30 cellular contexts compared by ENCODE assay signal in genomic region chr19:29552454-29553280, GRCh38. TPM values are rescaled to one million over a fixed set of nuclear protein-coding genes. Genes with fewer than 3 reads are reported as not detected.
A peak's percentile ranks its signal among the peaks of the same experiment; 100 is the strongest.
DNase-seq lines count a peak whose midpoint lies in the region; ATAC-seq, FAIRE-seq and TF ChIP-seq lines count a peak whose summit lies in the region.
"Had no signal": no experiment of that assay in that cellular context is flagged by ENCODE, and none has a peak within 500 bp of the region (broad histone marks: within the 10 kb centered on the region; RNA-seq: fewer than 3 reads in every experiment).

No MANE protein-coding gene starts in this region.

- FAIRE-seq in urothelium cell line (lab: Jason Lieb, UNC) = no peak
- FAIRE-seq: GM12892 had no signal

- H4K20me1 ChIP-seq in BLaER1 treated with 17β-estradiol and CSF1 and Interleukin-3, amounts not matched to agents 10 nM and 100 nM = 0 out of 22 replicates have a peak, but pooled peaks cover 0 to 3% (median 0%) of the 10 kb centered on the region in 11 experiments

- WGBS in endodermal cell (ENCODE audit: insufficient coverage in 1 of 2, insufficient read length in 1 of 2), 2 experiments = 90 to 93% methylated on average over 3 to 6 of the region's 6 CpGs

- 0 out of 22 replicates have a peak overlapping the region, but pooled peaks of 1 of the 11 experiments have one; percentile 9 for H3K9ac ChIP-seq in BLaER1 treated with 17β-estradiol and CSF1 and Interleukin-3, amounts not matched to agents 10 nM and 100 nM
- H3K9ac ChIP-seq in endodermal cell (ENCODE audit: extremely low read depth, low read length, poor library complexity, severe bottlenecking) = no peak overlapping the region

- H3K4me3 ChIP-seq in BLaER1 treated with 17β-estradiol and CSF1 and Interleukin-3, amounts not matched to agents 10 nM and 100 nM = no peak overlapping the region
- no peak overlapping the region for H3K4me3 ChIP-seq in endodermal cell (ENCODE audit: low read length)
- H3K4me3 ChIP-seq: GM23338, HAP-1, MG63, PC-9, SJCRH30 had no signal

- H3K27ac Mint-ChIP-seq in endodermal cell = no peak overlapping the region
- H3K27ac Mint-ChIP-seq: GM23338, HFFc6 had no signal

- H3K4me2 ChIP-seq in BLaER1 treated with 17β-estradiol and CSF1 and Interleukin-3, amounts not matched to agents 10 nM and 100 nM = peak overlapping the region in 9 of 11 experiments; percentile 12 to 75 (median 54); a peak in 17 of 22 replicates
- H3K4me2 ChIP-seq: GM23338, PC-9 had no signal

- H3K9me3 Mint-ChIP-seq in endodermal cell = peaks cover 36% of the 10 kb centered on the region

- peaks cover 0 to 29% (median 17%) of the 10 kb centered on the region in 10 experiments; a peak in 15 of 20 replicates for H3K4me1 ChIP-seq in BLaER1 treated with 17β-estradiol and CSF1 and Interleukin-3, amounts not matched to agents 10 nM and 100 nM
- H3K4me1 ChIP-seq in endodermal cell (ENCODE audit: control insufficient read depth, insufficient read depth, low read length) = peaks cover 4% of the 10 kb centered on the region
- H3K4me1 ChIP-seq: HAP-1, SJCRH30 had no signal

- no peak overlapping the region for H3K4me3 Mint-ChIP-seq in endodermal cell
- H3K4me3 Mint-ChIP-seq: CD14-positive monocyte; CD8-positive, alpha-beta memory T cell; GM23338; HFFc6 had no signal

- H3K36me3 ChIP-seq in BLaER1 treated with 17β-estradiol and CSF1 and Interleukin-3, amounts not matched to agents 10 nM and 100 nM = 0 out of 22 replicates have a peak, but pooled peaks cover 0 to 3% (median 0%) of the 10 kb centered on the region in 11 experiments
- H3K36me3 ChIP-seq in endodermal cell (ENCODE audit: control insufficient read depth, insufficient read depth, low read length) = no peaks in the 10 kb centered on the region
- H3K36me3 ChIP-seq: HAP-1, MG63, SJCRH30 had no signal

- no peaks in the 10 kb centered on the region for H3K27me3 ChIP-seq in BLaER1 treated with 17β-estradiol and CSF1 and Interleukin-3, amounts not matched to agents 10 nM and 100 nM
- H3K27me3 ChIP-seq in endodermal cell (ENCODE audit: control insufficient read depth, insufficient read depth, low read length, poor library complexity, severe bottlenecking) = no peaks in the 10 kb centered on the region

- peak; percentile 47 for ATAC-seq in GM18502 (IDR thresholded peaks at IDR 0.05; ENCODE audit: poor library complexity, unreplicated experiment)
- ATAC-seq: GM23338, Right ventricle myocardium inferior had no signal

- intact Hi-C loops in posterior vena cava (cut with DNase I) = no loop called here

- H3K27ac ChIP-seq in BLaER1 treated with 17β-estradiol and CSF1 and Interleukin-3, amounts not matched to agents 10 nM and 100 nM = no peak overlapping the region; a peak in 1 of 22 replicates
- H3K27ac ChIP-seq in endodermal cell (ENCODE audit: low read depth, low read length) = no peak overlapping the region
- H3K27ac ChIP-seq: PC-9, SJCRH30 had no signal

- H3K9me3 ChIP-seq in BLaER1 treated with 17β-estradiol and CSF1 and Interleukin-3, amounts not matched to agents 10 nM and 100 nM (replicated peaks in 1 of 11) = peaks cover 25 to 42% (median 34%) of the 10 kb centered on the region in 11 experiments
- peaks cover 17% of the 10 kb centered on the region for H3K9me3 ChIP-seq in endodermal cell (ENCODE audit: control insufficient read depth, low read length)
- H3K9me3 ChIP-seq: HAP-1 had no signal

- peaks cover 23% of the 10 kb centered on the region for H3K27me3 Mint-ChIP-seq in endodermal cell (ENCODE audit: insufficient read depth)

- peak; percentile 62 for DNase-seq in endodermal cell
- DNase-seq in posterior vena cava (ENCODE audit: low spot score) = peak; percentile 28
- no peak for DNase-seq in midbrain (lab: John Stamatoyannopoulos, UW)
- no peak for DNase-seq in NCI-H1417 treated with DMSO at 0.1 percent for 48 hours (lab: John Stamatoyannopoulos, UW)
- no peak for DNase-seq in urothelium cell line (ENCODE audit: low spot score)
- no peak for DNase-seq in mucosa of gallbladder (ENCODE audit: low spot score)
- DNase-seq: CD8-positive, alpha-beta memory T cell; DMS 273 treated with DMSO at 0.1 percent for 48 hours; DMS79; EL; GDM1; HFFc6; IMR-90; KG1; MG63; NCI-H1105 treated with DMSO at 0.1 percent for 48 hours; NCI-H2029 treated with DMSO at 0.1 percent for 48 hours; NCI-H446 treated with DMSO at 0.1 percent for 48 hours; NCI-H526 treated with DMSO at 0.1 percent for 48 hours; PC-9; SJCRH30 had no signal

- peaks cover 6% of the 10 kb centered on the region for H3K4me1 Mint-ChIP-seq in endodermal cell
- H3K4me1 Mint-ChIP-seq: CD14-positive monocyte; CD8-positive, alpha-beta memory T cell had no signal

- no peaks in the 10 kb centered on the region for H3K36me3 Mint-ChIP-seq in endodermal cell (ENCODE audit: low read depth)
- H3K36me3 Mint-ChIP-seq: CD14-positive monocyte had no signal

- TF ChIP-seq CTCF in endodermal cell (conservative IDR thresholded peaks at IDR 0.05) = no peak

RNA-seq across cellular contexts. Expression of gene VSTM2B, which starts 26.9 kb away (rescaled TPM):
- total RNA-seq in endodermal cell (under 1 TPM in 1 of 2 donors, not detected in 1; 0.18 TPM), posterior vena cava (not detected), mucosa of gallbladder (0.17 TPM)
- polyA plus RNA-seq in endodermal cell (2013, experiment 1 of 2) = 1.0 TPM
- polyA plus RNA-seq in endodermal cell (2013, experiment 2 of 2) = 1.5 TPM
- total RNA-seq: A673; CD8-positive, alpha-beta memory T cell; HFFc6; IMR-90; PC-9; Right ventricle myocardium inferior; RPMI7951; SJCRH30 had no signal
- polyA plus RNA-seq: CD14-positive monocyte; CD8-positive, alpha-beta memory T cell; IMR-90 had no signal

RNA-seq across cellular contexts. Expression of gene POP4, which starts 53.4 kb away (rescaled TPM):
- total RNA-seq in endodermal cell (10 to 100 TPM; 58.2 to 59.7 TPM), posterior vena cava (10 to 100 TPM; 41.4 to 49.1 TPM), mucosa of gallbladder (66.9 TPM)
- polyA plus RNA-seq in endodermal cell (2013, experiment 1 of 2) = 66.2 TPM
- polyA plus RNA-seq in endodermal cell (2013, experiment 2 of 2) = 59.5 TPM

Comparison
In these comparisons a context has a peak if more than half of its experiments do, and no peak if none do; other contexts are left out.
1. DNase-seq: peak in endodermal cell (single experiment) and posterior vena cava (single experiment); none in midbrain (single experiment), NCI-H1417 treated with DMSO at 0.1 percent for 48 hours (single experiment), urothelium cell line (single experiment) and mucosa of gallbladder (single experiment).